In the genomic region with DNA sequence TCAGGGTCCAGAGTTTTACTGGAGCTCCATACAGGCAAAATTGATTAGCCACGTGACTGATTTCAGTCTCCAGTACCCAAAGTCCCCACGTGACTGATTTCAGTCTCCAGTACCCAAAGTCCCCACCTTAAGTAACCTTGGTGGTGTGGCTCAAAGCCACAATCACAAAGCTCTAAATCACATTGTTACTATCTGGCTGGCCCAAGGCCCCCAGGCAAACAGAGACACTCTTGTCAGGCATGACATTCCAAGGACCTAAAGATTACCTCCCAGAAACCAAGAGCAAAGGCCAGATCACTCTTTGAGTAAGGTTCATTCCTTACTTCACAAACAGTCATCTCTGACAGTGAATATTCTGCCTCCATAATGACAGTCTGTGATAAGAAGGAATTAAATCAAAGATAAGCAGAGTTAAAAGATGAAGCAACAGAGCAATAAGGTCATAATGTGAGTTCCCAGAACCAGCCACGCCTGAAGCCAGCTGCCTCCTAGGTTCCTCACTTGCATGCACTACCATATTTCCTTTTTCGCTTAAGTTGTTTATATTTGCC, we compare ENCODE assay signal across 11 cellular contexts.
DNase-seq lines count a peak whose midpoint lies in the region; ATAC-seq and TF ChIP-seq lines count a peak whose summit lies in the region.
"Had no signal": no experiment of that assay in that cellular context is flagged by ENCODE, and none has a peak within 500 bp of the region (broad histone marks: within the 10 kb centered on the region; RNA-seq: fewer than 3 reads in every experiment).

No MANE protein-coding gene starts in this region.

- no peak for DNase-seq in stimulated activated naive CD8-positive, alpha-beta T cell treated with anti-CD3 and anti-CD28 coated beads, Interleukin-15, Interleukin-2, amounts not matched to agents 100 U/mL and 50 U/mL, for 24 hours
- DNase-seq in middle frontal gyrus (ENCODE audit: extremely low spot score, low spot score) = no peak
- no peak for DNase-seq in D341Med (ENCODE audit: low spot score)
- DNase-seq in activated CD4-positive, alpha-beta memory T cell treated with anti-CD3 and anti-CD28 coated beads for 36 hours = no peak
- DNase-seq in Karpas-422 = no peak
- DNase-seq: activated CD4-positive, CD25-positive, alpha-beta regulatory T cell treated with anti-CD3 and anti-CD28 coated beads, Interleukin-2, amount 50 U/mL, for 72 hours; NCI-H1930; stimulated activated CD4-positive, alpha-beta T cell treated with anti-CD3 and anti-CD28 coated beads, Interleukin-12 subunit alpha, Interleukin-12 subunit beta, amount 100 ng/mL, for 4 hours had no signal

- H3K4me3 Mint-ChIP-seq in stimulated activated naive CD8-positive, alpha-beta T cell treated with anti-CD3 and anti-CD28 coated beads, Interleukin-15, Interleukin-2, amounts not matched to agents 100 ng/mL and 50 ng/mL, for 24 hours = no peak overlapping the region
- H3K4me3 Mint-ChIP-seq in brain = no peak overlapping the region
- no peak overlapping the region for H3K4me3 Mint-ChIP-seq in activated CD4-positive, alpha-beta memory T cell treated with anti-CD3 and anti-CD28 coated beads for 36 hours

- 80 to 93% methylated on average over 2 of the region's 4 CpGs for WGBS in mesodermal cell (ENCODE audit: insufficient coverage in 2 of 2), 2 experiments

- H3K4me1 ChIP-seq in mesodermal cell (ENCODE audit: control insufficient read depth, insufficient read depth, low read length, poor library complexity, severe bottlenecking) (peaks cover 12% of the 10 kb centered on the region), Karpas-422 (ENCODE audit: low read length) (peaks cover 5% of the 10 kb centered on the region)

- no peaks in the 10 kb centered on the region for H3K27me3 ChIP-seq in Karpas-422 (ENCODE audit: low read length)

- H3K9me2 ChIP-seq in Karpas-422 (replicated peaks; ENCODE audit: insufficient read depth, low read length) = no peaks in the 10 kb centered on the region

- H3K79me2 ChIP-seq in Karpas-422 (ENCODE audit: low read length) = no peaks in the 10 kb centered on the region

- no peak for ATAC-seq in stimulated activated naive CD8-positive, alpha-beta T cell treated with anti-CD3 and anti-CD28 coated beads, Interleukin-15, Interleukin-2, amounts not matched to agents 100 U/mL and 50 U/mL, for 24 hours

- no peaks in the 10 kb centered on the region for H3K27me3 Mint-ChIP-seq in stimulated activated naive CD8-positive, alpha-beta T cell treated with anti-CD3 and anti-CD28 coated beads, Interleukin-15, Interleukin-2, amounts not matched to agents 100 ng/mL and 50 ng/mL, for 24 hours
- H3K27me3 Mint-ChIP-seq in brain = peaks cover 3% of the 10 kb centered on the region
- H3K27me3 Mint-ChIP-seq in activated CD4-positive, alpha-beta memory T cell treated with anti-CD3 and anti-CD28 coated beads for 36 hours = peaks cover 5% of the 10 kb centered on the region

- no peaks in the 10 kb centered on the region for H3K9me3 ChIP-seq in mesodermal cell (ENCODE audit: control insufficient read depth, low read length)
- no peaks in the 10 kb centered on the region for H3K9me3 ChIP-seq in Karpas-422 (ENCODE audit: low read length)

- no peak for TF ChIP-seq CTCF in brain (conservative IDR thresholded peaks at IDR 0.05)

- no peak overlapping the region for H3K9ac ChIP-seq in Karpas-422 (ENCODE audit: low read length)

- peak overlapping the region; percentile 0 for H3K27ac Mint-ChIP-seq in stimulated activated naive CD8-positive, alpha-beta T cell treated with anti-CD3 and anti-CD28 coated beads, Interleukin-15, Interleukin-2, amounts not matched to agents 100 ng/mL and 50 ng/mL, for 24 hours
- H3K27ac Mint-ChIP-seq in brain = peak overlapping the region; percentile 21 to 89 (median 62)
- H3K27ac Mint-ChIP-seq in activated CD4-positive, alpha-beta memory T cell treated with anti-CD3 and anti-CD28 coated beads for 36 hours = no peak overlapping the region

- intact Hi-C loops in activated CD4-positive, alpha-beta memory T cell treated with anti-CD3 and anti-CD28 coated beads for 36 hours (cut with micrococcal nuclease) = no loop called here

- no peaks in the 10 kb centered on the region for H3K36me3 Mint-ChIP-seq in stimulated activated naive CD8-positive, alpha-beta T cell treated with anti-CD3 and anti-CD28 coated beads, Interleukin-15, Interleukin-2, amounts not matched to agents 100 ng/mL and 50 ng/mL, for 24 hours (ENCODE audit: low read depth)
- H3K36me3 Mint-ChIP-seq in brain = no peaks in the 10 kb centered on the region
- no peaks in the 10 kb centered on the region for H3K36me3 Mint-ChIP-seq in activated CD4-positive, alpha-beta memory T cell treated with anti-CD3 and anti-CD28 coated beads for 36 hours

- H3K27ac ChIP-seq in mesodermal cell (ENCODE audit: low read depth, low read length, severe bottlenecking) = peak overlapping the region; percentile 66
- no peak overlapping the region for H3K27ac ChIP-seq in Karpas-422 (ENCODE audit: low read length)

- no peaks in the 10 kb centered on the region for H4K20me1 ChIP-seq in Karpas-422 (ENCODE audit: insufficient read depth, low read depth, low read length)

- H2AFZ ChIP-seq in Karpas-422 (ENCODE audit: low read length) = no peak overlapping the region

- peaks cover 37% of the 10 kb centered on the region for H3K4me1 Mint-ChIP-seq in stimulated activated naive CD8-positive, alpha-beta T cell treated with anti-CD3 and anti-CD28 coated beads, Interleukin-15, Interleukin-2, amounts not matched to agents 100 ng/mL and 50 ng/mL, for 24 hours (ENCODE audit: low read depth)
- peaks cover 47% of the 10 kb centered on the region for H3K4me1 Mint-ChIP-seq in brain
- H3K4me1 Mint-ChIP-seq in activated CD4-positive, alpha-beta memory T cell treated with anti-CD3 and anti-CD28 coated beads for 36 hours (ENCODE audit: low read depth) = peaks cover 3% of the 10 kb centered on the region

- no peaks in the 10 kb centered on the region for H3K9me3 Mint-ChIP-seq in stimulated activated naive CD8-positive, alpha-beta T cell treated with anti-CD3 and anti-CD28 coated beads, Interleukin-15, Interleukin-2, amounts not matched to agents 100 ng/mL and 50 ng/mL, for 24 hours
- no peaks in the 10 kb centered on the region for H3K9me3 Mint-ChIP-seq in brain
- no peaks in the 10 kb centered on the region for H3K9me3 Mint-ChIP-seq in activated CD4-positive, alpha-beta memory T cell treated with anti-CD3 and anti-CD28 coated beads for 36 hours

- H3K4me3 ChIP-seq in mesodermal cell (ENCODE audit: extremely low read depth, insufficient read depth, low read length, poor library complexity, severe bottlenecking) = no peak overlapping the region
- H3K4me3 ChIP-seq in Karpas-422 (ENCODE audit: low read length) = no peak overlapping the region

- H3K4me2 ChIP-seq in Karpas-422 (ENCODE audit: low read depth, low read length, poor library complexity, severe bottlenecking) = no peak overlapping the region

- POLR2A ChIA-PET in activated CD4-positive, alpha-beta memory T cell treated with anti-CD3 and anti-CD28 coated beads for 36 hours (lab: Charles Lee) = no interaction called here

- CTCF ChIA-PET in activated CD4-positive, alpha-beta memory T cell treated with anti-CD3 and anti-CD28 coated beads for 36 hours (lab: Charles Lee) = interaction anchor here (0.5 kb wide), 1 partner anchor 322 kb away, joined by 3 read pairs; no protein-coding TSS in a partner anchor

- no peaks in the 10 kb centered on the region for H3K36me3 ChIP-seq in mesodermal cell (ENCODE audit: control insufficient read depth, insufficient read depth, low read length)
- H3K36me3 ChIP-seq in Karpas-422 (ENCODE audit: insufficient read depth, low read length) = no peaks in the 10 kb centered on the region
